In the genomic region with DNA sequence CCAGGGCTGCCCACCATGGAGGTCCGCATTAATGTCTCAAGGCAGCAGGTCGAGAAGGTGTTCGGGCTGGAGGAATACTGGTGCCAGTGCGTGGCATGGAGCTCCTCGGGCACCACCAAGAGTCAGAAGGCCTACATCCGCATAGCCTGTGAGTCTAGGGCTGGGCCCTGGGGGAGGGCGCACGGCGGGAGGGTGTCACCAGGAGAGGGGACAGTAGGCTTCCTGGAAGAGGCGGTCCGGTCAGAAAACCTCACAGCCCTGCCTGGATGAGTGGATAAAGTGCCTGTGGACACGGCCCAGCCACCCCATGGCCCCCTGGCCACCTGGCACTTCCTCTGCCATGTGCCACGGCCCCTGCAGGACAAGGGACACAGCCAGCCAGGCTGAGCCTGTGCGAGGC, we compare ENCODE assay signal across 11 cellular contexts. TPM values are rescaled to one million over a fixed set of nuclear protein-coding genes. Genes with fewer than 3 reads are reported as not detected.
"Had no signal": no experiment of that assay in that cellular context is flagged by ENCODE, and none has a peak within 500 bp of the region (broad histone marks: within the 10 kb centered on the region; RNA-seq: fewer than 3 reads in every experiment).

No MANE protein-coding gene starts in this region.

- ATAC-seq: HepG2 had no signal

- H3K9me3 Mint-ChIP-seq: H9, HFFc6, IgD-negative memory B cell had no signal

- H3K9ac ChIP-seq: GM23248, KMS-11 had no signal

- DNase-seq: GM23248, GOT3, H9, HCEC 1CT, HFFc6 had no signal

- FAIRE-seq: H54, HepG2 had no signal

- H3K4me2 ChIP-seq: KMS-11 had no signal

- H2AFZ ChIP-seq: GM23248 had no signal

- H3K4me3 Mint-ChIP-seq: HFFc6, IgD-negative memory B cell had no signal

- H3K27ac ChIP-seq: GM23248, HL-60, KMS-11 had no signal

- H3K36me3 Mint-ChIP-seq: IgD-negative memory B cell had no signal

- H3K4me3 ChIP-seq: GM23248 had no signal

- H3K27ac Mint-ChIP-seq: HFFc6 had no signal

RNA-seq across cellular contexts. Expression of a gene that starts 31.0 kb away (rescaled TPM):
- total RNA-seq: GM23248, H9, HepG2, HFFc6, HT1080 had no signal
- polyA plus RNA-seq: GM23248, HepG2, IgD-negative memory B cell had no signal

RNA-seq across cellular contexts. Expression of a gene that starts 57.8 kb away (rescaled TPM):
- total RNA-seq: GM23248, HepG2, HFFc6 had no signal
- polyA plus RNA-seq: GM23248, HepG2, IgD-negative memory B cell had no signal
